In genomic region chr2:25334482-25334881, GRCh38 we compare ENCODE assay signal across 21 cellular contexts. TPM values are rescaled to one million over a fixed set of nuclear protein-coding genes. Genes with fewer than 3 reads are reported as not detected.
DNase-seq lines count a peak whose midpoint lies in the region; ATAC-seq, FAIRE-seq and TF ChIP-seq lines count a peak whose summit lies in the region.
"Had no signal": no experiment of that assay in that cellular context is flagged by ENCODE, and none has a peak within 500 bp of the region (broad histone marks: within the 10 kb centered on the region; RNA-seq: fewer than 3 reads in every experiment).

No MANE protein-coding gene starts in this region.

- peak overlapping the region; percentile 18 for H3K4me3 Mint-ChIP-seq in activated CD4-positive, alpha-beta T cell treated with anti-CD3 and anti-CD28 coated beads, Interleukin-2, amount 10 ng/mL, durations not matched to agents 24 days and 14 days
- peak overlapping the region; percentile 35 for H3K4me3 Mint-ChIP-seq in CD4-positive, alpha-beta T cell
- no peak overlapping the region for H3K4me3 Mint-ChIP-seq in activated CD4-positive, alpha-beta memory T cell treated with anti-CD3 and anti-CD28 coated beads, Interleukin-2, amount 10 ng/mL, durations not matched to agents 7 days and 5 days
- peak overlapping the region in 3 of 5 donors; percentile 2 to 39 (median 3) for H3K4me3 Mint-ChIP-seq in immature natural killer cell
- H3K4me3 Mint-ChIP-seq: mesothelial cell of epicardium, neural progenitor cell had no signal

- no peaks in the 10 kb centered on the region for H3K9me3 ChIP-seq in CD4-positive, alpha-beta T cell (ENCODE audit: control insufficient read depth, low read length)
- H3K9me3 ChIP-seq in ascending aorta: no peaks in the 10 kb centered on the region
- H3K9me3 ChIP-seq: prostate gland, spleen, thyroid gland had no signal

- H3K27me3 Mint-ChIP-seq in activated CD4-positive, alpha-beta T cell treated with anti-CD3 and anti-CD28 coated beads, Interleukin-2, amount 10 ng/mL, durations not matched to agents 24 days and 14 days: no peaks in the 10 kb centered on the region
- no peaks in the 10 kb centered on the region for H3K27me3 Mint-ChIP-seq in CD4-positive, alpha-beta T cell
- H3K27me3 Mint-ChIP-seq in activated CD4-positive, alpha-beta memory T cell treated with anti-CD3 and anti-CD28 coated beads, Interleukin-2, amount 10 ng/mL, durations not matched to agents 7 days and 5 days: no peaks in the 10 kb centered on the region
- no peaks in the 10 kb centered on the region for H3K27me3 Mint-ChIP-seq in immature natural killer cell (ENCODE audit: low read depth in 3 of 3)

- peaks cover 42% of the 10 kb centered on the region for H3K36me3 Mint-ChIP-seq in activated CD4-positive, alpha-beta T cell treated with anti-CD3 and anti-CD28 coated beads, Interleukin-2, amount 10 ng/mL, durations not matched to agents 24 days and 14 days (ENCODE audit: low read depth)
- peaks cover 12% of the 10 kb centered on the region for H3K36me3 Mint-ChIP-seq in CD4-positive, alpha-beta T cell (ENCODE audit: low read depth)
- peaks cover 3% of the 10 kb centered on the region for H3K36me3 Mint-ChIP-seq in activated CD4-positive, alpha-beta memory T cell treated with anti-CD3 and anti-CD28 coated beads, Interleukin-2, amount 10 ng/mL, durations not matched to agents 7 days and 5 days (ENCODE audit: low read depth)
- H3K36me3 Mint-ChIP-seq in immature natural killer cell: peaks cover 0 to 5% (median 0%) of the 10 kb centered on the region in 3 donors

- no peak for TF ChIP-seq POLR2A in GM12892 (IDR thresholded peaks at IDR 0.05; ENCODE audit: low read depth, low read length)

- H3K4me1 Mint-ChIP-seq in activated CD4-positive, alpha-beta T cell treated with anti-CD3 and anti-CD28 coated beads, Interleukin-2, amount 10 ng/mL, durations not matched to agents 24 days and 14 days: peaks cover 77% of the 10 kb centered on the region
- H3K4me1 Mint-ChIP-seq in CD4-positive, alpha-beta T cell (ENCODE audit: low read depth): peaks cover 96% of the 10 kb centered on the region
- peaks cover 56% of the 10 kb centered on the region for H3K4me1 Mint-ChIP-seq in activated CD4-positive, alpha-beta memory T cell treated with anti-CD3 and anti-CD28 coated beads, Interleukin-2, amount 10 ng/mL, durations not matched to agents 7 days and 5 days
- H3K4me1 Mint-ChIP-seq in immature natural killer cell: peaks cover 60 to 79% of the 10 kb centered on the region in 2 donors

- TF ChIP-seq CTCF in CD4-positive, alpha-beta T cell (IDR thresholded peaks at IDR 0.05): no peak
- no peak for TF ChIP-seq CTCF in ascending aorta (IDR thresholded peaks at IDR 0.05)

- H3K36me3 ChIP-seq in ascending aorta: no peaks in the 10 kb centered on the region
- H3K36me3 ChIP-seq: neural progenitor cell, prostate gland, thyroid gland had no signal

- H3K4me1 ChIP-seq in ascending aorta: peaks cover 5 to 24% of the 10 kb centered on the region in 2 donors
- H3K4me1 ChIP-seq: prostate gland had no signal

- CTCF ChIA-PET in CD4-positive, alpha-beta T cell (lab: Charles Lee): interaction anchor here (1.4 kb wide), 1 partner anchor 25 kb away, joined by 3 read pairs; no protein-coding TSS in a partner anchor
- CTCF ChIA-PET in activated CD4-positive, alpha-beta memory T cell treated with anti-CD3 and anti-CD28 coated beads, Interleukin-2, amount 10 ng/mL, durations not matched to agents 7 days and 5 days (lab: Charles Lee): interaction anchor here (1.0 to 1.6 kb wide), 3 partner anchors 25 to 42 kb away, joined by 3 to 12 read pairs (median 5); no protein-coding TSS in a partner anchor

- intact Hi-C loops in activated CD4-positive, alpha-beta T cell treated with anti-CD3 and anti-CD28 coated beads, Interleukin-2, amount 10 ng/mL, durations not matched to agents 24 days and 14 days (cut with micrococcal nuclease): no loop called here
- intact Hi-C loops in CD4-positive, alpha-beta T cell (cut with DNase I, micrococcal nuclease): loop anchor here in 1 of 2 experiments (10.0 kb wide), 1 partner anchor 60 kb away; no protein-coding TSS in a partner anchor
- intact Hi-C loops in ascending aorta (cut with DNase I): no loop called here

- no peak for ATAC-seq in CD4-positive, alpha-beta T cell (ENCODE audit: poor library complexity)
- ATAC-seq: K562 had no signal

- peak overlapping the region; percentile 31 for H3K27ac Mint-ChIP-seq in activated CD4-positive, alpha-beta T cell treated with anti-CD3 and anti-CD28 coated beads, Interleukin-2, amount 10 ng/mL, durations not matched to agents 24 days and 14 days
- peak overlapping the region; percentile 88 for H3K27ac Mint-ChIP-seq in CD4-positive, alpha-beta T cell
- peak overlapping the region; percentile 51 for H3K27ac Mint-ChIP-seq in activated CD4-positive, alpha-beta memory T cell treated with anti-CD3 and anti-CD28 coated beads, Interleukin-2, amount 10 ng/mL, durations not matched to agents 7 days and 5 days
- H3K27ac Mint-ChIP-seq in immature natural killer cell: peak overlapping the region in 5 of 6 donors; percentile 60 to 85 (median 78)
- H3K27ac Mint-ChIP-seq: mesothelial cell of epicardium, neural progenitor cell had no signal

- DNase-seq in activated CD4-positive, alpha-beta T cell treated with anti-CD3 and anti-CD28 coated beads, Interleukin-2, amount 10 ng/mL, durations not matched to agents 24 days and 14 days: no peak
- DNase-seq in activated CD4-positive, alpha-beta T cell treated with anti-CD3 and anti-CD28 coated beads for 4 hours: no peak
- DNase-seq in CD4-positive, alpha-beta T cell: no peak
- no peak for DNase-seq in activated CD4-positive, alpha-beta memory T cell treated with anti-CD3 and anti-CD28 coated beads, Interleukin-2, amount 10 ng/mL, durations not matched to agents 7 days and 5 days
- DNase-seq in immature natural killer cell (no peak), ascending aorta (ENCODE audit: low spot score in 2 of 2) (no peak), activated gamma-delta T cell (lab: John Stamatoyannopoulos, UW) (no peak), GM12892 (ENCODE audit: insufficient read length) (no peak)
- DNase-seq: NCI-H1048; NCI-H2029 treated with DMSO at 0.1 percent for 48 hours; NCI-H446 treated with DMSO at 0.1 percent for 48 hours; NK-92 treated with Interleukin-12 subunit alpha and Interleukin-12 subunit beta, amount 100 ng/mL, for 24 hours; thyroid gland had no signal

- no peak overlapping the region for H3K4me3 ChIP-seq in ascending aorta
- H3K4me3 ChIP-seq: K562, neural progenitor cell, prostate gland, spleen, thyroid gland had no signal

- POLR2A ChIA-PET in CD4-positive, alpha-beta T cell (lab: Charles Lee): interaction anchor here (1.0 to 5.9 kb wide), 7 partner anchors 11 to 82 kb away, joined by 3 to 37 read pairs (median 10); no protein-coding TSS in a partner anchor
- POLR2A ChIA-PET in activated CD4-positive, alpha-beta memory T cell treated with anti-CD3 and anti-CD28 coated beads, Interleukin-2, amount 10 ng/mL, durations not matched to agents 7 days and 5 days (lab: Charles Lee): interaction anchor here (1.0 to 4.6 kb wide), 4 partner anchors 13 to 40 kb away, joined by 4 to 26 read pairs (median 6); no protein-coding TSS in a partner anchor

- H3K27ac ChIP-seq in CD4-positive, alpha-beta T cell (ENCODE audit: low read depth, low read length): no peak overlapping the region
- no peak overlapping the region for H3K27ac ChIP-seq in ascending aorta
- H3K27ac ChIP-seq: neural progenitor cell, prostate gland, RWPE1, thyroid gland had no signal

- FAIRE-seq in GM12892 (lab: Jason Lieb, UNC): no peak
- FAIRE-seq: A204.1, bronchial epithelial cell, K562 had no signal

- H3K27me3 ChIP-seq in CD4-positive, alpha-beta T cell (ENCODE audit: control insufficient read depth, insufficient read depth, low read length): no peaks in the 10 kb centered on the region
- no peaks in the 10 kb centered on the region for H3K27me3 ChIP-seq in ascending aorta
- H3K27me3 ChIP-seq: spleen, thyroid gland had no signal

- no peaks in the 10 kb centered on the region for H3K9me3 Mint-ChIP-seq in activated CD4-positive, alpha-beta T cell treated with anti-CD3 and anti-CD28 coated beads, Interleukin-2, amount 10 ng/mL, durations not matched to agents 24 days and 14 days
- no peaks in the 10 kb centered on the region for H3K9me3 Mint-ChIP-seq in CD4-positive, alpha-beta T cell
- H3K9me3 Mint-ChIP-seq in activated CD4-positive, alpha-beta memory T cell treated with anti-CD3 and anti-CD28 coated beads, Interleukin-2, amount 10 ng/mL, durations not matched to agents 7 days and 5 days: no peaks in the 10 kb centered on the region
- no peaks in the 10 kb centered on the region for H3K9me3 Mint-ChIP-seq in immature natural killer cell
- H3K9me3 Mint-ChIP-seq: mesothelial cell of epicardium, neural progenitor cell had no signal

RNA-seq across cellular contexts. Expression of gene DNMT3A, which starts 7.2 kb away (rescaled TPM):
- total RNA-seq in activated CD4-positive, alpha-beta T cell treated with anti-CD3 and anti-CD28 coated beads, Interleukin-2, amount 10 ng/mL, durations not matched to agents 24 days and 14 days: 97.4 and 102 TPM in 2 replicates
- total RNA-seq in CD4-positive, alpha-beta T cell: 10 to 100 TPM; 57.1 to 62.1 TPM
- total RNA-seq in activated CD4-positive, alpha-beta memory T cell treated with anti-CD3 and anti-CD28 coated beads, Interleukin-2, amount 10 ng/mL, durations not matched to agents 7 days and 5 days: 10 to 100 TPM; 43.2 to 45.5 TPM
- polyA plus RNA-seq in immature natural killer cell: 10 to 100 TPM in 1 of 3 donors, 1 to 10 TPM in 2; 9.4 to 15.9 (median 9.9) TPM
- total RNA-seq in ascending aorta: 33.6 TPM
- 16.1 TPM for polyA plus RNA-seq in GM12892 (2012; ENCODE audit: missing spikeins)

Comparison
In these comparisons a context has a peak if more than half of its experiments do, and no peak if none do; other contexts are left out.
1. H3K27ac Mint-ChIP-seq: peak in every context shown above with its lines; median percentile 88 in CD4-positive, alpha-beta T cell; 78 in immature natural killer cell; 51 in activated CD4-positive, alpha-beta memory T cell treated with anti-CD3 and anti-CD28 coated beads, Interleukin-2, amount 10 ng/mL, durations not matched to agents 7 days and 5 days; 31 in activated CD4-positive, alpha-beta T cell treated with anti-CD3 and anti-CD28 coated beads, Interleukin-2, amount 10 ng/mL, durations not matched to agents 24 days and 14 days.